Comparison of ENCODE assay signal across 15 cellular contexts in genomic region chr9:108586451-108586850, GRCh38.
"Had no signal": no experiment of that assay in that cellular context is flagged by ENCODE, and none has a peak within 500 bp of the region (broad histone marks: within the 10 kb centered on the region; RNA-seq: fewer than 3 reads in every experiment).

No MANE protein-coding gene starts in this region.

- H3K36me3 Mint-ChIP-seq: activated CD8-positive, alpha-beta memory T cell treated with anti-CD3 and anti-CD28 coated beads, Interleukin-2, amount 10 ng/mL, durations not matched to agents 7 days and 5 days; activated naive CD4-positive, alpha-beta T cell treated with anti-CD3 and anti-CD28 coated beads, Interleukin-2, amount 50 U/mL, for 72 hours; brain had no signal

- H3K4me3 Mint-ChIP-seq: activated CD8-positive, alpha-beta memory T cell treated with anti-CD3 and anti-CD28 coated beads, Interleukin-2, amount 10 ng/mL, durations not matched to agents 7 days and 5 days; activated T-cell treated with anti-CD3 and anti-CD28 coated beads, Interleukin-2, amount 50 U/mL, for 4 hours; brain had no signal

- H3K4me1 ChIP-seq: gastroesophageal sphincter, upper lobe of right lung had no signal

- ATAC-seq: activated CD8-positive, alpha-beta memory T cell treated with anti-CD3 and anti-CD28 coated beads, Interleukin-2, amount 10 ng/mL, durations not matched to agents 7 days and 5 days; activated naive CD4-positive, alpha-beta T cell treated with anti-CD3 and anti-CD28 coated beads, Interleukin-2, amount 50 U/mL, for 72 hours; activated T-cell treated with anti-CD3 and anti-CD28 coated beads, Interleukin-2, amount 50 U/mL, for 4 hours; gastroesophageal sphincter; left ventricle myocardium superior; stimulated activated naive CD8-positive, alpha-beta T cell treated with anti-CD3 and anti-CD28 coated beads, Interleukin-15, Interleukin-2, amounts not matched to agents 100 U/mL and 50 U/mL, for 24 hours; upper lobe of right lung had no signal

- H3K4me1 Mint-ChIP-seq: activated CD8-positive, alpha-beta memory T cell treated with anti-CD3 and anti-CD28 coated beads, Interleukin-2, amount 10 ng/mL, durations not matched to agents 7 days and 5 days; brain had no signal

- H3K27me3 ChIP-seq: dorsolateral prefrontal cortex, gastroesophageal sphincter, upper lobe of right lung had no signal

- DNase-seq: activated CD4-positive, alpha-beta T cell treated with anti-CD3 and anti-CD28 coated beads, Interleukin-2, amount 50 U/mL, for 4 hours; activated CD8-positive, alpha-beta memory T cell treated with anti-CD3 and anti-CD28 coated beads, Interleukin-2, amount 10 ng/mL, durations not matched to agents 7 days and 5 days; activated effector memory CD4-positive, alpha-beta T cell treated with anti-CD3 and anti-CD28 coated beads, Interleukin-2, amount 50 U/mL, for 16 hours; activated T-cell treated with anti-CD3 and anti-CD28 coated beads, Interleukin-2, amount 50 U/mL, for 4 hours; amniotic stem cell; dorsolateral prefrontal cortex; kidney; left ventricle myocardium superior; stimulated activated CD4-positive, alpha-beta T cell treated with anti-CD3 and anti-CD28 coated beads, Interleukin-4, amount 100 ng/mL, for 1 hour; stimulated activated CD8-positive, alpha-beta memory T cell treated with anti-CD3 and anti-CD28 coated beads, Interleukin-4, amount 100 ng/mL, for 48 hours; stimulated activated naive CD8-positive, alpha-beta T cell treated with anti-CD3 and anti-CD28 coated beads, Interleukin-15, Interleukin-2, amounts not matched to agents 100 U/mL and 50 U/mL, for 24 hours; upper lobe of right lung had no signal

- H3K9me3 ChIP-seq: gastroesophageal sphincter, upper lobe of right lung had no signal

- H3K27ac ChIP-seq: dorsolateral prefrontal cortex, gastroesophageal sphincter, upper lobe of right lung had no signal

- H3K27me3 Mint-ChIP-seq: activated CD8-positive, alpha-beta memory T cell treated with anti-CD3 and anti-CD28 coated beads, Interleukin-2, amount 10 ng/mL, durations not matched to agents 7 days and 5 days had no signal

- H3K27ac Mint-ChIP-seq: activated CD8-positive, alpha-beta memory T cell treated with anti-CD3 and anti-CD28 coated beads, Interleukin-2, amount 10 ng/mL, durations not matched to agents 7 days and 5 days; activated naive CD4-positive, alpha-beta T cell treated with anti-CD3 and anti-CD28 coated beads, Interleukin-2, amount 50 U/mL, for 72 hours; brain had no signal

- H3K4me3 ChIP-seq: dorsolateral prefrontal cortex, gastroesophageal sphincter, upper lobe of right lung had no signal

- H3K9me3 Mint-ChIP-seq: activated naive CD4-positive, alpha-beta T cell treated with anti-CD3 and anti-CD28 coated beads, Interleukin-2, amount 50 U/mL, for 72 hours; brain had no signal

- H3K36me3 ChIP-seq: gastroesophageal sphincter, upper lobe of right lung had no signal
